Comparison of ENCODE assay signal across 8 cellular contexts in genomic region chr13:99658266-99658991, GRCh38. TPM values are rescaled to one million over a fixed set of nuclear protein-coding genes. Genes with fewer than 3 reads are reported as not detected.
A peak's percentile ranks its signal among the peaks of the same experiment; 100 is the strongest.
DNase-seq lines count a peak whose midpoint lies in the region; ATAC-seq and TF ChIP-seq lines count a peak whose summit lies in the region.

No MANE protein-coding gene starts in this region.

- peak; percentile 70 for ATAC-seq in GM18511 (IDR thresholded peaks at IDR 0.05; ENCODE audit: unreplicated experiment)
- peak; percentile 70 for ATAC-seq in IMR-90 (ENCODE audit: low read depth)
- no peak for ATAC-seq in GM18519 (IDR thresholded peaks at IDR 0.05; ENCODE audit: low FRiP score, unreplicated experiment)

- no peak overlapping the region for H2BK15ac ChIP-seq in IMR-90 (ENCODE audit: low read depth, low read length)

- intact Hi-C loops in IMR-90 (cut with micrococcal nuclease) = loop anchor here (5.0 kb wide), 4 partner anchors 216 to 1444 kb away; partner anchors contain the start of gene PCCA
- intact Hi-C loops in ascending aorta (cut with DNase I) = loop anchor here (5.0 kb wide), 1 partner anchor 429 kb away; the partner anchor contains the start of gene PCCA

- H3K9me2 ChIP-seq in hepatocyte (replicated peaks; ENCODE audit: insufficient read depth) = no peaks in the 10 kb centered on the region

- H3K9me3 ChIP-seq in IMR-90 (ENCODE audit: control insufficient read depth, insufficient read depth, low read length) (no peaks in the 10 kb centered on the region), ascending aorta (no peaks in the 10 kb centered on the region), hepatocyte (ENCODE audit: low read depth) (no peaks in the 10 kb centered on the region)

- H2AK5ac ChIP-seq in IMR-90 (ENCODE audit: low read depth, low read length) = no peak overlapping the region

- peak overlapping the region; percentile 44 for H3K4me3 ChIP-seq in AG04449 (ENCODE audit: low read depth, low read length)
- peak overlapping the region; percentile 3; the same call in 1 of the 2 replicates for H3K4me3 ChIP-seq in IMR-90 (ENCODE audit: insufficient read depth, low read depth, low read length)
- H3K4me3 ChIP-seq in ascending aorta = peak overlapping the region; percentile 42 to 77
- peak overlapping the region; percentile 31 for H3K4me3 ChIP-seq in hepatocyte

- BruUV-seq in IMR-90 (replicated peaks; lab: Mats Ljungman, UMichigan) = no TSS peak

- peak overlapping the region; percentile 94 for H2AFZ ChIP-seq in IMR-90 (replicated peaks; ENCODE audit: low read length, poor library complexity)
- peak overlapping the region; percentile 95 for H2AFZ ChIP-seq in hepatocyte

- H3K4ac ChIP-seq in IMR-90 (ENCODE audit: low read depth, low read length) = no peak overlapping the region

- peak overlapping the region; percentile 46; the same call in 1 of the 2 replicates for H3K9ac ChIP-seq in IMR-90 (ENCODE audit: low read depth, low read length)

- no peak for TF ChIP-seq POLR2A in IMR-90 (IDR thresholded peaks at IDR 0.05; ENCODE audit: low read depth, low read length)

- in situ Hi-C loops in IMR-90 (cut with MboI; ENCODE audit: low sequenced_read_pairs) = loop anchor here (10.0 to 25.0 kb wide), 4 partner anchors 576 to 1454 kb away; no protein-coding TSS in a partner anchor

- no peak overlapping the region for H3K27ac ChIP-seq in IMR-90 (ENCODE audit: insufficient read depth, low read length)
- H3K27ac ChIP-seq in ascending aorta = peak overlapping the region; percentile 58 to 87
- peak overlapping the region; percentile 63 for H3K27ac ChIP-seq in hepatocyte

- no peaks in the 10 kb centered on the region for H3K79me2 ChIP-seq in hepatocyte

- peak overlapping the region; percentile 31; the same call in 1 of the 2 replicates for H4K5ac ChIP-seq in IMR-90 (ENCODE audit: low read depth, low read length)

- no peaks in the 10 kb centered on the region for H3K4me1 ChIP-seq in IMR-90 (ENCODE audit: control insufficient read depth, insufficient read depth, low read length)
- H3K4me1 ChIP-seq in ascending aorta = peaks cover 0 to 5% of the 10 kb centered on the region in 2 donors
- peaks cover 14% of the 10 kb centered on the region for H3K4me1 ChIP-seq in hepatocyte (ENCODE audit: insufficient read depth)

- DNase-seq in AG04449 (ENCODE audit: low read depth, low spot score) (no peak), IMR-90 (peak; percentile 25), T follicular helper cell (ENCODE audit: low read depth) (peak; percentile 30), ascending aorta (ENCODE audit: low spot score in 2 of 2) (peak in 1 of 2 donors; percentile 66), hepatocyte (ENCODE audit: low spot score) (peak; percentile 73), putamen (ENCODE audit: low spot score) (peak; percentile 79)

- H4K91ac ChIP-seq in IMR-90 (ENCODE audit: insufficient read depth, low read depth, low read length) = no peak overlapping the region

- H3K9me1 ChIP-seq in IMR-90 (ENCODE audit: insufficient read depth, low read length) = no peaks in the 10 kb centered on the region

- CTCF ChIA-PET in AG04449 (lab: Yijun Ruan, JAX) (interaction anchor here (0.8 to 4.7 kb wide), 15 partner anchors 7 to 1469 kb away, joined by 3 to 39 read pairs (median 8); no protein-coding TSS in a partner anchor), IMR-90 (lab: Yijun Ruan, JAX) (no interaction called here)

- H3K27me3 ChIP-seq in IMR-90 (ENCODE audit: control insufficient read depth, insufficient read depth, low read length) (peaks cover 25% of the 10 kb centered on the region), ascending aorta (no peaks in the 10 kb centered on the region), hepatocyte (peaks cover 8% of the 10 kb centered on the region)

- no peak overlapping the region for H2BK120ac ChIP-seq in IMR-90 (ENCODE audit: low read depth, low read length)

- H3K56ac ChIP-seq in IMR-90 (ENCODE audit: extremely low read depth, insufficient read depth, low read length) = no peak overlapping the region

- H2BK5ac ChIP-seq in IMR-90 (ENCODE audit: low read depth, low read length, poor library complexity, severe bottlenecking) = no peak overlapping the region

- H2BK20ac ChIP-seq in IMR-90 (ENCODE audit: low read depth, low read length) = no peak overlapping the region

- no peak overlapping the region for H2AK9ac ChIP-seq in IMR-90 (replicated peaks; ENCODE audit: low read depth, low read length, poor library complexity)

- TF ChIP-seq CTCF in AG04449 (IDR thresholded peaks at IDR 0.05; ENCODE audit: insufficient read depth, low read length, missing control alignments) (peak; percentile 7), IMR-90 (conservative IDR thresholded peaks at IDR 0.05; ENCODE audit: low read depth, low read length) (peak; percentile 32), ascending aorta (IDR thresholded peaks at IDR 0.05) (peak in 1 of 3 experiments; percentile 56), hepatocyte (IDR thresholded peaks at IDR 0.05; ENCODE audit: poor library complexity) (peak; percentile 70)

- TF ChIP-seq RAD21 in IMR-90 (IDR thresholded peaks at IDR 0.05; ENCODE audit: low read length) = peak; percentile 26; the same call in 1 of the 2 replicates

- H4K8ac ChIP-seq in IMR-90 (ENCODE audit: low read depth in 2 of 2, low read length in 2 of 2) = peak overlapping the region in 1 of 2 experiments; percentile 73; a peak in 2 of 4 replicates

- H4K20me1 ChIP-seq in IMR-90 (ENCODE audit: insufficient read depth, low read length) (no peaks in the 10 kb centered on the region), hepatocyte (ENCODE audit: insufficient read depth, poor library complexity, severe bottlenecking) (no peaks in the 10 kb centered on the region)

- peak overlapping the region; percentile 55; the same call in 1 of the 2 replicates for H3K4me2 ChIP-seq in IMR-90 (ENCODE audit: low read depth, low read length)
- peak overlapping the region; percentile 87 for H3K4me2 ChIP-seq in hepatocyte

- no peak overlapping the region; the same call in 1 of the 2 replicates for H3K18ac ChIP-seq in IMR-90 (ENCODE audit: low read depth, low read length)

- POLR2A ChIA-PET in AG04449 (lab: Yijun Ruan, JAX) = no interaction called here
- POLR2A ChIA-PET in IMR-90 (lab: Charles Lee; ENCODE audit: unreplicated experiment) = no interaction called here

- dilution Hi-C loops in IMR-90 (cut with HindIII; ENCODE audit: low sequenced_read_pairs, unreplicated experiment) = no loop called here

- no peaks in the 10 kb centered on the region for H3K79me1 ChIP-seq in IMR-90 (ENCODE audit: low read depth in 1 of 2, low read length in 2 of 2)

- H3K36me3 ChIP-seq in IMR-90 (ENCODE audit: control insufficient read depth, insufficient read depth, low read length) (no peaks in the 10 kb centered on the region), ascending aorta (no peaks in the 10 kb centered on the region), hepatocyte (replicated peaks; ENCODE audit: insufficient read depth, low read depth) (no peaks in the 10 kb centered on the region)

- no peak overlapping the region for H3K14ac ChIP-seq in IMR-90 (replicated peaks; ENCODE audit: low read depth, low read length)

- no peak overlapping the region for H3K23ac ChIP-seq in IMR-90 (ENCODE audit: low read depth, low read length)

- WGBS in IMR-90 (ENCODE audit: extremely low coverage in 2 of 2, insufficient read length in 1 of 2), 2 experiments = 9% methylated on average over 4 of the region's 26 CpGs; no CpG with 5 or more reads in 1 of the 2 experiments
- WGBS in hepatocyte (ENCODE audit: low lambda C conversion rate, missing lambda C conversion rate) = 7% methylated on average over 26 of the region's 26 CpGs

TF ChIP-seq in IMR-90, 13 proteins besides CTCF, POLR2A, EP300 and RAD21:
- no peak for TF ChIP-seq MAZ (IDR thresholded peaks at IDR 0.05; ENCODE audit: borderline replicate concordance, low read depth, low read length)
- TF ChIP-seq FOS (IDR thresholded peaks at IDR 0.05; ENCODE audit: low read depth, low read length) = no peak
- no peak for TF ChIP-seq MXI1 (IDR thresholded peaks at IDR 0.05; ENCODE audit: borderline replicate concordance, low read depth, low read length)
- no peak for TF ChIP-seq MAFK (IDR thresholded peaks at IDR 0.05; ENCODE audit: low read depth, low read length)
- TF ChIP-seq RCOR1 (IDR thresholded peaks at IDR 0.05; ENCODE audit: insufficient replicate concordance, low read length) = no peak
- TF ChIP-seq USF2 (IDR thresholded peaks at IDR 0.05; ENCODE audit: low read depth, low read length) = no peak
- TF ChIP-seq CHD1 (IDR thresholded peaks at IDR 0.05; ENCODE audit: low read depth, low read length) = no peak
- no peak for TF ChIP-seq NFE2L2 (IDR thresholded peaks at IDR 0.05; ENCODE audit: low read depth, low read length)
- TF ChIP-seq CEBPB (IDR thresholded peaks at IDR 0.05; ENCODE audit: low read depth, low read length) = no peak
- no peak for TF ChIP-seq ELK1 (IDR thresholded peaks at IDR 0.05; ENCODE audit: borderline replicate concordance, low read depth, low read length)
- TF ChIP-seq RFX5 (IDR thresholded peaks at IDR 0.05; ENCODE audit: low read depth, low read length) = no peak
- TF ChIP-seq BHLHE40 (IDR thresholded peaks at IDR 0.05; ENCODE audit: low read depth, low read length) = no peak
TF ChIP-seq in IMR-90: peak in this region for 0.

RNA-seq across cellular contexts. Expression of gene CLYBL, which starts 51.9 kb away (rescaled TPM):
- total RNA-seq in IMR-90 (2012; rRNA removed) (0.18 and 0.28 TPM in 2 replicates), ascending aorta (15.2 TPM), hepatocyte (10.0 TPM in 2 replicates)
- polyA plus RNA-seq in IMR-90 (2012; rRNA removed) (0.50 and 0.87 TPM in 2 replicates), hepatocyte (11.4 and 12.1 TPM in 2 replicates)
- polyA plus RNA-seq in IMR-90 (2012; cell fraction: cytosol; rRNA removed) = 0.16 and 0.32 TPM in 2 replicates
- 0.07 and 1.2 TPM in 2 replicates for polyA plus RNA-seq in IMR-90 (2012; cell fraction: nucleus; rRNA removed; ENCODE audit: low replicate concordance)

Comparison
In these comparisons a context has a peak if more than half of its experiments do, and no peak if none do; other contexts are left out.
1. H3K4me3 ChIP-seq: peak in every context shown above with its lines; median percentile 60 in ascending aorta; 44 in AG04449; 31 in hepatocyte; 3 in IMR-90.